Comparison of ENCODE assay signal across 2 cellular contexts in the genomic region with DNA sequence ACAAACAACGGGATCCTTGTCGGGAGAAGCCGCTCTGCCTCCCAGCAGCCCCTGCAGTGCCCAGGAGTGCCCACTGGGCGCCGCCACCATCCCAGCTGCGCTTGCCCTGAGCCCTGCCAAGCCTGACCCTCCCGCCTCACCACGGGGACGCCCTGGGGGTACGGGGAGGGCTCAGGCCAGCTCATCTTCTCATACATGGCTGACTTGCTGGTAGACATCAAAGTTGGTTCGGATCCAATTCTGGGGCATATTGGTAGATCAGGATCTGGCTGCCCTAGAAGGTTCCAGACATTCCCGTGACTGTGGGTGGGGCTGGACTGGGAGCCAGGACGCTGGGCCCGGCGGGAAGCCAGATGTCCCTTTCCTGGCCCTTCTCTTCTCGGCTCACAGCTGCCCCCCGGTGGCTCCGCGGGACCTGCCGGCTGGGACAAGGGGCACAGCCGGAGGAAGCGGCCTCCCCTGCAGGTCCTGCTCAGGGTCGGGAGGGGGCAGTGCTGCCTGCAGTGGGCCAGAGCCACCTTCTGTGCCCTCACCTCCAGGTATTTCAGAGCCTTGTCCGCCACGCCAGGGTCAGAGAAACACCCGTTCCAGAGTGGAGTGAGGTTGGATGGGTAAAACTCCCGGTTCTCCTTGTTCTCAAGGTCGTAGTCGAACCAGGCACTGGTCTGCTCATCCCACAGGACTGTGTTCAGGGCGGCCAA.
TF ChIP-seq lines count a peak whose summit lies in the region.

No MANE protein-coding gene starts in this region.

TF ChIP-seq in HCT116, 20 proteins besides CTCF, POLR2A, EP300 and RAD21:
- TF ChIP-seq, protein P1, sequence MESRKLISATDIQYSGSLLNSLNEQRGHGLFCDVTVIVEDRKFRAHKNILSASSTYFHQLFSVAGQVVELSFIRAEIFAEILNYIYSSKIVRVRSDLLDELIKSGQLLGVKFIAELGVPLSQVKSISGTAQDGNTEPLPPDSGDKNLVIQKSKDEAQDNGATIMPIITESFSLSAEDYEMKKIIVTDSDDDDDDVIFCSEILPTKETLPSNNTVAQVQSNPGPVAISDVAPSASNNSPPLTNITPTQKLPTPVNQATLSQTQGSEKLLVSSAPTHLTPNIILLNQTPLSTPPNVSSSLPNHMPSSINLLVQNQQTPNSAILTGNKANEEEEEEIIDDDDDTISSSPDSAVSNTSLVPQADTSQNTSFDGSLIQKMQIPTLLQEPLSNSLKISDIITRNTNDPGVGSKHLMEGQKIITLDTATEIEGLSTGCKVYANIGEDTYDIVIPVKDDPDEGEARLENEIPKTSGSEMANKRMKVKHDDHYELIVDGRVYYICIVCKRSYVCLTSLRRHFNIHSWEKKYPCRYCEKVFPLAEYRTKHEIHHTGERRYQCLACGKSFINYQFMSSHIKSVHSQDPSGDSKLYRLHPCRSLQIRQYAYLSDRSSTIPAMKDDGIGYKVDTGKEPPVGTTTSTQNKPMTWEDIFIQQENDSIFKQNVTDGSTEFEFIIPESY (IDR thresholded peaks at IDR 0.05; ENCODE audit: extremely low read depth, insufficient replicate concordance, low read length): no peak
- TF ChIP-seq FOSL1 (IDR thresholded peaks at IDR 0.05; ENCODE audit: low read depth): no peak
- no peak for TF ChIP-seq SIN3A (IDR thresholded peaks at IDR 0.05; ENCODE audit: low read depth)
- TF ChIP-seq ZNF274 (IDR thresholded peaks at IDR 0.05; ENCODE audit: low read depth, low read length): no peak
- TF ChIP-seq YY1 (IDR thresholded peaks at IDR 0.05; ENCODE audit: extremely low read depth, insufficient replicate concordance, low read depth, low read length): peak; percentile 50
- peak; percentile 25 for TF ChIP-seq POLR2AphosphoS5 (IDR thresholded peaks at IDR 0.05; ENCODE audit: low read depth, low read length)
- TF ChIP-seq EZH2 (IDR thresholded peaks at IDR 0.05): no peak
- TF ChIP-seq ZFX (IDR thresholded peaks at IDR 0.05): no peak; the same call in 1 of the 2 replicates
- no peak for TF ChIP-seq JUND (IDR thresholded peaks at IDR 0.05)
- TF ChIP-seq TCF7L2 (IDR thresholded peaks at IDR 0.05; ENCODE audit: borderline replicate concordance, extremely low read depth, insufficient read depth, insufficient read length): peak; percentile 39
- peak; percentile 80 for TF ChIP-seq CBX3 (IDR thresholded peaks at IDR 0.05; ENCODE audit: low read depth)
- TF ChIP-seq, protein P2, sequence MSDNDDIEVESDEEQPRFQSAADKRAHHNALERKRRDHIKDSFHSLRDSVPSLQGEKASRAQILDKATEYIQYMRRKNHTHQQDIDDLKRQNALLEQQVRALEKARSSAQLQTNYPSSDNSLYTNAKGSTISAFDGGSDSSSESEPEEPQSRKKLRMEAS (IDR thresholded peaks at IDR 0.05): no peak
- no peak for TF ChIP-seq SP1 (IDR thresholded peaks at IDR 0.05; ENCODE audit: low read depth)
- TF ChIP-seq CEBPB (IDR thresholded peaks at IDR 0.05; ENCODE audit: low read depth): no peak

TF ChIP-seq in SK-N-SH, 30 proteins besides CTCF, POLR2A, EP300 and RAD21 (continued from another document):
- TF ChIP-seq, protein P3, sequence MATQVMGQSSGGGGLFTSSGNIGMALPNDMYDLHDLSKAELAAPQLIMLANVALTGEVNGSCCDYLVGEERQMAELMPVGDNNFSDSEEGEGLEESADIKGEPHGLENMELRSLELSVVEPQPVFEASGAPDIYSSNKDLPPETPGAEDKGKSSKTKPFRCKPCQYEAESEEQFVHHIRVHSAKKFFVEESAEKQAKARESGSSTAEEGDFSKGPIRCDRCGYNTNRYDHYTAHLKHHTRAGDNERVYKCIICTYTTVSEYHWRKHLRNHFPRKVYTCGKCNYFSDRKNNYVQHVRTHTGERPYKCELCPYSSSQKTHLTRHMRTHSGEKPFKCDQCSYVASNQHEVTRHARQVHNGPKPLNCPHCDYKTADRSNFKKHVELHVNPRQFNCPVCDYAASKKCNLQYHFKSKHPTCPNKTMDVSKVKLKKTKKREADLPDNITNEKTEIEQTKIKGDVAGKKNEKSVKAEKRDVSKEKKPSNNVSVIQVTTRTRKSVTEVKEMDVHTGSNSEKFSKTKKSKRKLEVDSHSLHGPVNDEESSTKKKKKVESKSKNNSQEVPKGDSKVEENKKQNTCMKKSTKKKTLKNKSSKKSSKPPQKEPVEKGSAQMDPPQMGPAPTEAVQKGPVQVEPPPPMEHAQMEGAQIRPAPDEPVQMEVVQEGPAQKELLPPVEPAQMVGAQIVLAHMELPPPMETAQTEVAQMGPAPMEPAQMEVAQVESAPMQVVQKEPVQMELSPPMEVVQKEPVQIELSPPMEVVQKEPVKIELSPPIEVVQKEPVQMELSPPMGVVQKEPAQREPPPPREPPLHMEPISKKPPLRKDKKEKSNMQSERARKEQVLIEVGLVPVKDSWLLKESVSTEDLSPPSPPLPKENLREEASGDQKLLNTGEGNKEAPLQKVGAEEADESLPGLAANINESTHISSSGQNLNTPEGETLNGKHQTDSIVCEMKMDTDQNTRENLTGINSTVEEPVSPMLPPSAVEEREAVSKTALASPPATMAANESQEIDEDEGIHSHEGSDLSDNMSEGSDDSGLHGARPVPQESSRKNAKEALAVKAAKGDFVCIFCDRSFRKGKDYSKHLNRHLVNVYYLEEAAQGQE (IDR thresholded peaks at IDR 0.05; ENCODE audit: low read depth, low read length): no peak
- TF ChIP-seq JUND (IDR thresholded peaks at IDR 0.05) (no peak), ELF1 (IDR thresholded peaks at IDR 0.05) (no peak), TAF1 (IDR thresholded peaks at IDR 0.05; ENCODE audit: borderline replicate concordance, low read depth, low read length) (peak; percentile 15; the same call in 1 of the 2 replicates), FOSL2 (IDR thresholded peaks at IDR 0.05; ENCODE audit: borderline replicate concordance, low read depth) (no peak), YY1 (IDR thresholded peaks at IDR 0.05; ENCODE audit: low read depth) (no peak), TCF12 (IDR thresholded peaks at IDR 0.05) (peak; percentile 71), MEF2A (IDR thresholded peaks at IDR 0.05; ENCODE audit: borderline replicate concordance, low read depth) (no peak), RCOR1 (IDR thresholded peaks at IDR 0.05; ENCODE audit: low read length) (no peak; the same call in 1 of the 2 replicates), POLR2AphosphoS5 (IDR thresholded peaks at IDR 0.05; ENCODE audit: low read depth, low read length) (no peak), FOXM1 (IDR thresholded peaks at IDR 0.05; ENCODE audit: low read depth) (no peak), NFIC (IDR thresholded peaks at IDR 0.05; ENCODE audit: borderline replicate concordance) (peak; percentile 55; the same call in 1 of the 2 replicates), RFX5 (IDR thresholded peaks at IDR 0.05; ENCODE audit: low read length) (no peak), SMC3 (IDR thresholded peaks at IDR 0.05; ENCODE audit: low read depth, low read length) (peak; percentile 91), GATA2 (CRISPR knock-in tag; IDR thresholded peaks at IDR 0.05) (peak; percentile 26; the same call in 1 of the 2 replicates), MXI1 (IDR thresholded peaks at IDR 0.05; ENCODE audit: low read depth, low read length) (peak; percentile 40; the same call in 1 of the 2 replicates), SIN3A (IDR thresholded peaks at IDR 0.05; ENCODE audit: borderline replicate concordance, low read depth, low read length) (no peak), NRF1 (IDR thresholded peaks at IDR 0.05; ENCODE audit: low read depth, low read length) (peak; percentile 45; the same call in 1 of the 2 replicates), TEAD4 (IDR thresholded peaks at IDR 0.05; ENCODE audit: borderline replicate concordance, insufficient read depth) (no peak), FOXJ3 (CRISPR knock-in tag; IDR thresholded peaks at IDR 0.05) (no peak; the same call in 1 of the 2 replicates), RXRA (IDR thresholded peaks at IDR 0.05; ENCODE audit: borderline replicate concordance, low read depth) (no peak), GABPA (IDR thresholded peaks at IDR 0.05; ENCODE audit: low read depth) (no peak), EZH2phosphoT487 (IDR thresholded peaks at IDR 0.05; ENCODE audit: borderline replicate concordance, low read depth) (no peak), CHD2 (IDR thresholded peaks at IDR 0.05; ENCODE audit: low read length, partially characterized antibody) (no peak)
- TF ChIP-seq, protein P1 (IDR thresholded peaks at IDR 0.05; ENCODE audit: borderline replicate concordance, low read depth): no peak
- TF ChIP-seq, protein P2 (IDR thresholded peaks at IDR 0.05; ENCODE audit: low read depth): no peak
- TF ChIP-seq, protein P4, sequence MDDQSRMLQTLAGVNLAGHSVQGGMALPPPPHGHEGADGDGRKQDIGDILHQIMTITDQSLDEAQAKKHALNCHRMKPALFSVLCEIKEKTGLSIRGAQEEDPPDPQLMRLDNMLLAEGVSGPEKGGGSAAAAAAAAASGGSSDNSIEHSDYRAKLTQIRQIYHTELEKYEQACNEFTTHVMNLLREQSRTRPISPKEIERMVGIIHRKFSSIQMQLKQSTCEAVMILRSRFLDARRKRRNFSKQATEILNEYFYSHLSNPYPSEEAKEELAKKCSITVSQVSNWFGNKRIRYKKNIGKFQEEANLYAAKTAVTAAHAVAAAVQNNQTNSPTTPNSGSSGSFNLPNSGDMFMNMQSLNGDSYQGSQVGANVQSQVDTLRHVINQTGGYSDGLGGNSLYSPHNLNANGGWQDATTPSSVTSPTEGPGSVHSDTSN (IDR thresholded peaks at IDR 0.05): no peak
- TF ChIP-seq, protein P5, sequence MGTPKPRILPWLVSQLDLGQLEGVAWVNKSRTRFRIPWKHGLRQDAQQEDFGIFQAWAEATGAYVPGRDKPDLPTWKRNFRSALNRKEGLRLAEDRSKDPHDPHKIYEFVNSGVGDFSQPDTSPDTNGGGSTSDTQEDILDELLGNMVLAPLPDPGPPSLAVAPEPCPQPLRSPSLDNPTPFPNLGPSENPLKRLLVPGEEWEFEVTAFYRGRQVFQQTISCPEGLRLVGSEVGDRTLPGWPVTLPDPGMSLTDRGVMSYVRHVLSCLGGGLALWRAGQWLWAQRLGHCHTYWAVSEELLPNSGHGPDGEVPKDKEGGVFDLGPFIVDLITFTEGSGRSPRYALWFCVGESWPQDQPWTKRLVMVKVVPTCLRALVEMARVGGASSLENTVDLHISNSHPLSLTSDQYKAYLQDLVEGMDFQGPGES (IDR thresholded peaks at IDR 0.05; ENCODE audit: low read depth, low read length): no peak
- TF ChIP-seq, protein P6, sequence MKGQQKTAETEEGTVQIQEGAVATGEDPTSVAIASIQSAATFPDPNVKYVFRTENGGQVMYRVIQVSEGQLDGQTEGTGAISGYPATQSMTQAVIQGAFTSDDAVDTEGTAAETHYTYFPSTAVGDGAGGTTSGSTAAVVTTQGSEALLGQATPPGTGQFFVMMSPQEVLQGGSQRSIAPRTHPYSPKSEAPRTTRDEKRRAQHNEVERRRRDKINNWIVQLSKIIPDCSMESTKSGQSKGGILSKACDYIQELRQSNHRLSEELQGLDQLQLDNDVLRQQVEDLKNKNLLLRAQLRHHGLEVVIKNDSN (IDR thresholded peaks at IDR 0.05; ENCODE audit: borderline replicate concordance, low read depth): no peak
